In genomic region chr17:7335765-7336164, GRCh38 we compare ENCODE assay signal across 16 cellular contexts. TPM values are rescaled to one million over a fixed set of nuclear protein-coding genes. Genes with fewer than 3 reads are reported as not detected.
DNase-seq lines count a peak whose midpoint lies in the region; ATAC-seq and TF ChIP-seq lines count a peak whose summit lies in the region.
"Not testable (repeated sequence)": the region's sequence is repeated elsewhere in the genome, so short reads cannot be mapped to it uniquely, and the experiment has no call there.
"Had no signal": no experiment of that assay in that cellular context is flagged by ENCODE, and none has a peak within 500 bp of the region (broad histone marks: within the 10 kb centered on the region; RNA-seq: fewer than 3 reads in every experiment).

No MANE protein-coding gene starts in this region.

- H3K4me3 ChIP-seq in GM23338 (peak overlapping the region; percentile 53; the same call in 1 of the 2 replicates), OCI-LY7 (ENCODE audit: low read depth, low read length, poor library complexity, severe bottlenecking) (peak overlapping the region; percentile 78)
- H3K4me3 ChIP-seq in transverse colon, result not testable (repeated sequence)

- peaks cover 45% of the 10 kb centered on the region for H3K36me3 Mint-ChIP-seq in CD4-positive, alpha-beta T cell (ENCODE audit: low read depth)
- not testable (repeated sequence) for H3K36me3 Mint-ChIP-seq in GM23338 (ENCODE audit: low read depth); neural crest cell (ENCODE audit: low read depth)
- H3K36me3 Mint-ChIP-seq in activated CD4-positive, alpha-beta memory T cell treated with anti-CD3 and anti-CD28 coated beads, Interleukin-2, amount 10 ng/mL, durations not matched to agents 7 days and 5 days (ENCODE audit: low read depth), result peaks cover 26% of the 10 kb centered on the region
- H3K36me3 Mint-ChIP-seq in activated naive CD4-positive, alpha-beta T cell treated with anti-CD3 and anti-CD28 coated beads, Interleukin-2, amount 50 U/mL, for 72 hours, result peaks cover 23% of the 10 kb centered on the region in 2 donors

- POLR2A ChIA-PET in CD4-positive, alpha-beta T cell (lab: Charles Lee), result interaction anchor here (0.9 to 6.2 kb wide), 26 partner anchors 8 to 351 kb away, joined by 3 to 96 read pairs (median 6); partner anchors contain the start of genes DVL2, GABARAP, GPS2 and KCTD11
- POLR2A ChIA-PET in OCI-LY7 (lab: Charles Lee), result interaction anchor here (1.3 to 1.9 kb wide), 6 partner anchors 13 to 99 kb away, joined by 4 to 7 read pairs (median 5); partner anchors contain the start of genes GPS2 and TMEM102
- POLR2A ChIA-PET in activated CD4-positive, alpha-beta memory T cell treated with anti-CD3 and anti-CD28 coated beads, Interleukin-2, amount 10 ng/mL, durations not matched to agents 7 days and 5 days (lab: Charles Lee), result interaction anchor here (0.7 to 6.7 kb wide), 26 partner anchors 9 to 351 kb away, joined by 3 to 109 read pairs (median 8); partner anchors contain the start of genes CD68, FGF11, GPS2 and MPDU1

- not testable (repeated sequence) for ATAC-seq in CD4-positive, alpha-beta T cell (ENCODE audit: poor library complexity); GM23338; Right ventricle myocardium inferior
- ATAC-seq in activated naive CD4-positive, alpha-beta T cell treated with anti-CD3 and anti-CD28 coated beads, Interleukin-2, amount 50 U/mL, for 72 hours, result peak in 1 of 2 donors; percentile 14

- not testable (repeated sequence) for H3K9me3 Mint-ChIP-seq in CD4-positive, alpha-beta T cell; GM23338; activated CD4-positive, alpha-beta memory T cell treated with anti-CD3 and anti-CD28 coated beads, Interleukin-2, amount 10 ng/mL, durations not matched to agents 7 days and 5 days; activated naive CD4-positive, alpha-beta T cell treated with anti-CD3 and anti-CD28 coated beads, Interleukin-2, amount 50 U/mL, for 72 hours; neural crest cell

- H3K9me3 ChIP-seq in CD4-positive, alpha-beta T cell (ENCODE audit: control insufficient read depth, low read length); OCI-LY7 (ENCODE audit: low read length); transverse colon: not testable (repeated sequence)

- TF ChIP-seq CTCF in CD4-positive, alpha-beta T cell (IDR thresholded peaks at IDR 0.05); GM23338 (conservative IDR thresholded peaks at IDR 0.05; ENCODE audit: low read depth in 2 of 2); OCI-LY7 (conservative IDR thresholded peaks at IDR 0.05; ENCODE audit: low read length); neural crest cell (conservative IDR thresholded peaks at IDR 0.05); transverse colon (IDR thresholded peaks at IDR 0.05): not testable (repeated sequence)

- not testable (repeated sequence) for H3K79me2 ChIP-seq in GM23338 (replicated peaks; ENCODE audit: insufficient read depth)
- peaks cover 28% of the 10 kb centered on the region for H3K79me2 ChIP-seq in OCI-LY7 (ENCODE audit: insufficient read depth, low read depth, low read length)

- H3K27ac ChIP-seq in CD4-positive, alpha-beta T cell (ENCODE audit: low read depth, low read length), result peak overlapping the region; percentile 55
- H3K27ac ChIP-seq in GM23338 (ENCODE audit: low read depth), result peak overlapping the region; percentile 95; the same call in 1 of the 2 replicates
- peak overlapping the region; percentile 79 for H3K27ac ChIP-seq in OCI-LY7 (ENCODE audit: low read depth, low read length, poor library complexity, severe bottlenecking)
- peak overlapping the region in 3 of 4 donors; percentile 65 to 77 (median 69) for H3K27ac ChIP-seq in transverse colon

- TF ChIP-seq EP300 in transverse colon (IDR thresholded peaks at IDR 0.05; ENCODE audit: low read depth), result not testable (repeated sequence)

- peak overlapping the region; percentile 89 for H3K4me3 Mint-ChIP-seq in CD4-positive, alpha-beta T cell
- H3K4me3 Mint-ChIP-seq in GM23338, result peak overlapping the region; percentile 66; the same call in 2 of the 3 replicates
- H3K4me3 Mint-ChIP-seq in activated CD4-positive, alpha-beta memory T cell treated with anti-CD3 and anti-CD28 coated beads, Interleukin-2, amount 10 ng/mL, durations not matched to agents 7 days and 5 days, result peak overlapping the region; percentile 91
- H3K4me3 Mint-ChIP-seq in neural crest cell, result not testable (repeated sequence)

- not testable (repeated sequence) for H4K20me1 ChIP-seq in GM23338 (replicated peaks; ENCODE audit: insufficient read depth); OCI-LY7 (ENCODE audit: insufficient read depth, low read length)

- CTCF ChIA-PET in CD4-positive, alpha-beta T cell (lab: Charles Lee), result interaction anchor here (0.9 to 2.5 kb wide), 11 partner anchors 9 to 225 kb away, joined by 3 to 12 read pairs (median 7); partner anchors contain the start of genes SENP3, SLC2A4 and TMEM95
- CTCF ChIA-PET in OCI-LY7 (lab: Charles Lee; ENCODE audit: unreplicated experiment), result interaction anchor here (1.1 kb wide), 1 partner anchor 20 kb away, joined by 3 read pairs; no protein-coding TSS in a partner anchor
- CTCF ChIA-PET in activated CD4-positive, alpha-beta memory T cell treated with anti-CD3 and anti-CD28 coated beads, Interleukin-2, amount 10 ng/mL, durations not matched to agents 7 days and 5 days (lab: Charles Lee), result interaction anchor here (0.8 to 3.3 kb wide), 12 partner anchors 10 to 783 kb away, joined by 3 to 48 read pairs (median 8); partner anchors contain the start of genes GPS2 and TMEM95

- H3K4me2 ChIP-seq in GM23338 (peak overlapping the region; percentile 78; the same call in 1 of the 2 replicates), OCI-LY7 (ENCODE audit: low read length) (peak overlapping the region; percentile 99)

- peaks cover 31% of the 10 kb centered on the region for H3F3A ChIP-seq in GM23338 (replicated peaks; ENCODE audit: low read depth)

- not testable (repeated sequence) for H2AFZ ChIP-seq in GM23338
- H2AFZ ChIP-seq in OCI-LY7 (ENCODE audit: low read length), result peak overlapping the region; percentile 27; the same call in 1 of the 2 replicates

- not testable (repeated sequence) for H3K36me3 ChIP-seq in GM23338 (ENCODE audit: insufficient read depth); transverse colon
- H3K36me3 ChIP-seq in OCI-LY7 (ENCODE audit: insufficient read depth, low read length), result peaks cover 28% of the 10 kb centered on the region

- 72 to 76% methylated on average over 5 to 13 of the region's 13 CpGs for WGBS in transverse colon (ENCODE audit: low coverage in 1 of 2), 2 donors

- H3K4me1 ChIP-seq in GM23338 (ENCODE audit: insufficient read depth) (peaks cover 20% of the 10 kb centered on the region), OCI-LY7 (ENCODE audit: insufficient read depth, low read length, poor library complexity, severe bottlenecking) (peaks cover 60% of the 10 kb centered on the region)
- not testable (repeated sequence) for H3K4me1 ChIP-seq in transverse colon

- H3K27ac Mint-ChIP-seq in CD4-positive, alpha-beta T cell, result peak overlapping the region; percentile 91
- H3K27ac Mint-ChIP-seq in GM23338 (peak overlapping the region; percentile 87; the same call in 1 of the 2 replicates), neural crest cell (ENCODE audit: unreplicated experiment) (peak overlapping the region; percentile 35)
- peak overlapping the region; percentile 91 for H3K27ac Mint-ChIP-seq in activated CD4-positive, alpha-beta memory T cell treated with anti-CD3 and anti-CD28 coated beads, Interleukin-2, amount 10 ng/mL, durations not matched to agents 7 days and 5 days
- H3K27ac Mint-ChIP-seq in activated naive CD4-positive, alpha-beta T cell treated with anti-CD3 and anti-CD28 coated beads, Interleukin-2, amount 50 U/mL, for 72 hours, result peak overlapping the region; percentile 72 to 91

- BruUV-seq in OCI-LY7 (replicated peaks; lab: Mats Ljungman, UMichigan), result not testable (repeated sequence)

- H3K4me1 Mint-ChIP-seq in CD4-positive, alpha-beta T cell (ENCODE audit: low read depth), result peaks cover 53% of the 10 kb centered on the region
- peaks cover 31% of the 10 kb centered on the region for H3K4me1 Mint-ChIP-seq in GM23338
- H3K4me1 Mint-ChIP-seq in activated CD4-positive, alpha-beta memory T cell treated with anti-CD3 and anti-CD28 coated beads, Interleukin-2, amount 10 ng/mL, durations not matched to agents 7 days and 5 days, result peaks cover 59% of the 10 kb centered on the region
- H3K4me1 Mint-ChIP-seq in neural crest cell, result not testable (repeated sequence)

- in situ Hi-C loops in transverse colon (cut with MboI; ENCODE audit: low pct_ligation_motif_present in 1 of 4, low pct_unique_long_range_greater_than_20kb in 1 of 4, low sequenced_read_pairs in 3 of 4), result loop anchor here in 1 of 4 donors (25.0 kb wide), 1 partner anchor 298 kb away; the partner anchor contains the start of genes SLC16A11 and SLC16A13

- not testable (repeated sequence) for H3K27me3 ChIP-seq in CD4-positive, alpha-beta T cell (ENCODE audit: control insufficient read depth, insufficient read depth, low read length); GM23338 (ENCODE audit: insufficient read depth); transverse colon

- TF ChIP-seq POLR2A in transverse colon (IDR thresholded peaks at IDR 0.05), result not testable (repeated sequence)

- not testable (repeated sequence) for H3K9me2 ChIP-seq in GM23338 (ENCODE audit: insufficient read depth); OCI-LY7 (ENCODE audit: insufficient read depth, low read length)

- not testable (repeated sequence) for DNase-seq in CD4-positive, alpha-beta T cell; GM23338 (ENCODE audit: low spot score); OCI-LY7 (ENCODE audit: low spot score); activated CD4-positive, alpha-beta memory T cell treated with anti-CD3 and anti-CD28 coated beads, Interleukin-2, amount 10 ng/mL, durations not matched to agents 7 days and 5 days; neural crest cell (ENCODE audit: low read depth, low spot score); transverse colon
- DNase-seq in activated naive CD4-positive, alpha-beta T cell treated with anti-CD3 and anti-CD28 coated beads, Interleukin-2, amount 50 U/mL, for 72 hours (ENCODE audit: low spot score in 2 of 2), result peak in 1 of 2 donors; percentile 55
- DNase-seq in Right ventricle myocardium inferior (ENCODE audit: missing footprints), result peak; percentile 11

- not testable (repeated sequence) for H3K27me3 Mint-ChIP-seq in CD4-positive, alpha-beta T cell; GM23338 (ENCODE audit: insufficient read depth, low read depth, poor library complexity); activated CD4-positive, alpha-beta memory T cell treated with anti-CD3 and anti-CD28 coated beads, Interleukin-2, amount 10 ng/mL, durations not matched to agents 7 days and 5 days; neural crest cell (ENCODE audit: low read depth)

- intact Hi-C loops in CD4-positive, alpha-beta T cell (cut with DNase I, micrococcal nuclease), result loop anchor here in 1 of 2 experiments (2.0 kb wide), 1 partner anchor 15 kb away; no protein-coding TSS in a partner anchor
- intact Hi-C loops in OCI-LY7 (cut with micrococcal nuclease; ENCODE audit: unreplicated experiment), result loop anchor here (2.0 kb wide), 1 partner anchor 55 kb away; the partner anchor contains the start of gene SLC2A4
- intact Hi-C loops in Right ventricle myocardium inferior (cut with DNase I); transverse colon (cut with DNase I; ENCODE audit: low total_unique reads): not testable (repeated sequence)

RNA-seq across cellular contexts. Expression of gene ACAP1, which starts 0.6 kb away (rescaled TPM):
- 100 to 1,000 TPM; 565 to 575 TPM for total RNA-seq in CD4-positive, alpha-beta T cell
- total RNA-seq in GM23338 (2014; rRNA removed; shearing (Covaris generic)), result 30.7 and 35.8 TPM in 2 replicates
- polyA plus RNA-seq in GM23338 (2016; fragmentation: Nextera tagmentation; extraction: Ambion mirVana), result 40.1 and 43.9 TPM in 2 replicates
- total RNA-seq in OCI-LY7 (2014; rRNA removed; shearing (Covaris generic)), result 113 and 117 TPM in 2 replicates
- total RNA-seq in OCI-LY7 (2022) (256 and 259 TPM in 2 replicates), Right ventricle myocardium inferior (14.0 TPM), neural crest cell (1.2 and 1.3 TPM in 2 replicates), transverse colon (10 to 100 TPM in 2 of 4 donors, 1 to 10 TPM in 2; 4.8 to 21.0 (median 10.0) TPM)
- total RNA-seq in activated CD4-positive, alpha-beta memory T cell treated with anti-CD3 and anti-CD28 coated beads, Interleukin-2, amount 10 ng/mL, durations not matched to agents 7 days and 5 days, result 100 to 1,000 TPM; 682 to 709 TPM
- 100 to 1,000 TPM; 400 to 610 TPM for total RNA-seq in activated naive CD4-positive, alpha-beta T cell treated with anti-CD3 and anti-CD28 coated beads, Interleukin-2, amount 50 U/mL, for 72 hours

RNA-seq across cellular contexts. Expression of gene NEURL4, which starts 6.6 kb away (rescaled TPM):
- total RNA-seq in CD4-positive, alpha-beta T cell, result 10 to 100 TPM; 29.0 to 30.8 TPM
- total RNA-seq in GM23338 (2014; rRNA removed; shearing (Covaris generic)), result 36.8 and 42.3 TPM in 2 replicates
- 6.3 and 6.7 TPM in 2 replicates for polyA plus RNA-seq in GM23338 (2016; fragmentation: Nextera tagmentation; extraction: Ambion mirVana)
- 30.2 and 34.7 TPM in 2 replicates for total RNA-seq in OCI-LY7 (2014; rRNA removed; shearing (Covaris generic))
- total RNA-seq in OCI-LY7 (2022), result 50.2 and 66.8 TPM in 2 replicates
- 10 to 100 TPM; 28.4 to 31.2 TPM for total RNA-seq in activated CD4-positive, alpha-beta memory T cell treated with anti-CD3 and anti-CD28 coated beads, Interleukin-2, amount 10 ng/mL, durations not matched to agents 7 days and 5 days
- total RNA-seq in activated naive CD4-positive, alpha-beta T cell treated with anti-CD3 and anti-CD28 coated beads, Interleukin-2, amount 50 U/mL, for 72 hours, result 10 to 100 TPM; 24.8 to 32.7 TPM
- total RNA-seq in Right ventricle myocardium inferior, result 30.8 TPM
- 65.6 and 69.5 TPM in 2 replicates for total RNA-seq in neural crest cell
- total RNA-seq in transverse colon, result 100 to 1,000 TPM in 1 of 4 donors, 10 to 100 TPM in 3; 27.8 to 109 (median 35.0) TPM

RNA-seq across cellular contexts. Expression of gene KCTD11, which starts 16.2 kb away (rescaled TPM):
- total RNA-seq in CD4-positive, alpha-beta T cell, result 1 to 10 TPM; 1.3 to 1.6 TPM
- total RNA-seq in GM23338 (2014; rRNA removed; shearing (Covaris generic)), result 7.7 and 8.8 TPM in 2 replicates
- polyA plus RNA-seq in GM23338 (2016; fragmentation: Nextera tagmentation; extraction: Ambion mirVana), result 2.2 and 2.3 TPM in 2 replicates
- 4.1 and 6.0 TPM in 2 replicates for total RNA-seq in OCI-LY7 (2014; rRNA removed; shearing (Covaris generic))
- 7.6 and 8.6 TPM in 2 replicates for total RNA-seq in OCI-LY7 (2022)
- total RNA-seq in activated CD4-positive, alpha-beta memory T cell treated with anti-CD3 and anti-CD28 coated beads, Interleukin-2, amount 10 ng/mL, durations not matched to agents 7 days and 5 days, result 1 to 10 TPM; 5.8 to 5.9 TPM
- 10 to 100 TPM in 1 of 2 donors, 1 to 10 TPM in 1; 3.6 to 10.1 TPM for total RNA-seq in activated naive CD4-positive, alpha-beta T cell treated with anti-CD3 and anti-CD28 coated beads, Interleukin-2, amount 50 U/mL, for 72 hours
- 4.7 TPM for total RNA-seq in Right ventricle myocardium inferior
- 7.9 and 8.0 TPM in 2 replicates for total RNA-seq in neural crest cell
- 10 to 100 TPM in 1 of 4 donors, 1 to 10 TPM in 3; 1.2 to 10.8 (median 7.8) TPM for total RNA-seq in transverse colon

RNA-seq across cellular contexts. Expression of gene TMEM95, which starts 19.2 kb away (rescaled TPM):
- total RNA-seq in CD4-positive, alpha-beta T cell, result not detected
- not detected in 2 replicates for total RNA-seq in GM23338 (2014; rRNA removed; shearing (Covaris generic))
- polyA plus RNA-seq in GM23338 (2016; fragmentation: Nextera tagmentation; extraction: Ambion mirVana), result not detected in 2 replicates
- total RNA-seq in OCI-LY7 (2014; rRNA removed; shearing (Covaris generic)), result not detected in 2 replicates
- total RNA-seq in OCI-LY7 (2022) (0.31 TPM in 1 of 2 replicates, not detected in the other), Right ventricle myocardium inferior (not detected), neural crest cell (not detected in 2 replicates), transverse colon (not detected)
- total RNA-seq in activated CD4-positive, alpha-beta memory T cell treated with anti-CD3 and anti-CD28 coated beads, Interleukin-2, amount 10 ng/mL, durations not matched to agents 7 days and 5 days, result not detected
- total RNA-seq in activated naive CD4-positive, alpha-beta T cell treated with anti-CD3 and anti-CD28 coated beads, Interleukin-2, amount 50 U/mL, for 72 hours, result under 1 TPM in 1 of 2 donors, not detected in 1; 0.21 TPM
- total RNA-seq: A673; ascending aorta; cardiac septum; fibroblast of lung; left ventricle myocardium inferior; prostate gland; sigmoid colon; T-helper 2 cell treated with Interferon-gamma antibody and Interleukin-4, amounts not matched to agents 100 ng/mL and 5 ng/mL, for 36 hours had no signal
- polyA plus RNA-seq: fibroblast of lung, sigmoid colon had no signal

RNA-seq across cellular contexts. Expression of gene GPS2, which starts 20.6 kb away (rescaled TPM):
- total RNA-seq in CD4-positive, alpha-beta T cell, result 100 to 1,000 TPM; 122 to 140 TPM
- total RNA-seq in GM23338 (2014; rRNA removed; shearing (Covaris generic)), result 64.8 and 83.4 TPM in 2 replicates
- 117 and 122 TPM in 2 replicates for polyA plus RNA-seq in GM23338 (2016; fragmentation: Nextera tagmentation; extraction: Ambion mirVana)
- total RNA-seq in OCI-LY7 (2014; rRNA removed; shearing (Covaris generic)), result 70.4 and 70.5 TPM in 2 replicates
- 75.0 and 80.8 TPM in 2 replicates for total RNA-seq in OCI-LY7 (2022)
- 10 to 100 TPM; 69.8 to 74.7 TPM for total RNA-seq in activated CD4-positive, alpha-beta memory T cell treated with anti-CD3 and anti-CD28 coated beads, Interleukin-2, amount 10 ng/mL, durations not matched to agents 7 days and 5 days
- 10 to 100 TPM; 36.3 to 48.6 TPM for total RNA-seq in activated naive CD4-positive, alpha-beta T cell treated with anti-CD3 and anti-CD28 coated beads, Interleukin-2, amount 50 U/mL, for 72 hours
- 70.3 TPM for total RNA-seq in Right ventricle myocardium inferior
- total RNA-seq in neural crest cell, result 84.2 and 89.9 TPM in 2 replicates
- 100 to 1,000 TPM in 3 of 4 donors, 10 to 100 TPM in 1; 96.5 to 578 (median 150) TPM for total RNA-seq in transverse colon

Comparison
In these comparisons a context has a peak if more than half of its experiments do, and no peak if none do; other contexts are left out.
1. H3K27ac Mint-ChIP-seq: peak in every context shown above with its lines; median percentile 91 in CD4-positive, alpha-beta T cell; 91 in activated CD4-positive, alpha-beta memory T cell treated with anti-CD3 and anti-CD28 coated beads, Interleukin-2, amount 10 ng/mL, durations not matched to agents 7 days and 5 days; 87 in GM23338; 82 in activated naive CD4-positive, alpha-beta T cell treated with anti-CD3 and anti-CD28 coated beads, Interleukin-2, amount 50 U/mL, for 72 hours; 35 in neural crest cell.